Comparison of ENCODE assay signal across 23 cellular contexts in the genomic region with DNA sequence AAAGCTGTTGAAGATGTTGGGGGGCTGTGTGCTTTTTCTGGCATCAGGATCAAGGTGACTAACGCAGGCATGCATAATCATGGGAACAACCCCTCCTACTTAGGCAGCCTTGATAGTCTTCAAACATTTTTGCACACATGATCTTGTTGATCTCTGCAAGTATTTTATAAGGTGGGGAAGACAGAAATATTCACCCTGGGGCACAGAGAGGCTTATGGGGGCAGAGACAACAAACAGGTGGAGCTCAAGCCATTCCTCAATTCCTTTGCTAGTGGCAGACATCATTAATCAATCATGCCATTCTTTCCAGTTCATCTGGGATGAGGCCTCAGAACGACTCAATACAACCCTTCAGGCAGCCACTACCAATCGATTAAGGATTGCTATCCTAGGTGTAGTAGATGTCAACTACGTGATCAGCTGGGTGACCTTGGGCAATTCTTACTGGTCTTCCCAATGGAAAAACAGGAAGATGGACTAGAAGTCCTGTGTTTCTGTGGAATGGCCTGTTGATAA.
"Had no signal": no experiment of that assay in that cellular context is flagged by ENCODE, and none has a peak within 500 bp of the region (broad histone marks: within the 10 kb centered on the region; RNA-seq: fewer than 3 reads in every experiment).

No MANE protein-coding gene starts in this region.

- H3K27me3 ChIP-seq: Peyer's patch had no signal

- H3K4me3 ChIP-seq: Peyer's patch had no signal

- H3K4me1 ChIP-seq: Peyer's patch had no signal

- DNase-seq: activated B cell treated with CpG ODN at 0.5 μM for 24 hours; activated CD4-positive, alpha-beta memory T cell treated with anti-CD3 and anti-CD28 coated beads for 36 hours; activated CD4-positive, alpha-beta T cell treated with anti-CD3 and anti-CD28 coated beads, Interleukin-2, amount 10 ng/mL, durations not matched to agents 7 days and 5 days; activated CD8-positive, alpha-beta memory T cell treated with anti-CD3 and anti-CD28 coated beads for 24 hours; activated gamma-delta T cell; activated naive CD4-positive, alpha-beta T cell treated with anti-CD3 and anti-CD28 coated beads for 36 hours; activated T-cell treated with anti-CD3 and anti-CD28 coated beads, Interleukin-2, amount 50 U/mL, for 4 hours; amygdala; NCI-H1048; NCI-H146; NCI-H187 treated with DMSO at 0.1 percent for 48 hours; NCI-H2081 treated with DMSO at 0.1 percent for 48 hours; NCI-H2171; NCI-H2227 treated with DMSO at 0.1 percent for 48 hours; NCI-H510A treated with DMSO at 0.1 percent for 48 hours; NCI-H69; NK-92 treated with Interleukin-12 subunit alpha and Interleukin-12 subunit beta, amount 100 ng/mL, for 24 hours; OCI-M1; Peyer's patch; SHP77 treated with DMSO at 0.1 percent for 48 hours; T-helper 17 cell; T-helper 9 cell had no signal

- ATAC-seq: activated T-cell treated with anti-CD3 and anti-CD28 coated beads, Interleukin-2, amount 50 U/mL, for 4 hours; activated T-helper 17 cell treated with anti-CD3 and anti-CD28 coated beads, Interleukin-2, amount 50 U/mL, for 72 hours; T-helper 17 cell had no signal

- H3K36me3 ChIP-seq: Peyer's patch had no signal

- H3K9me3 ChIP-seq: Peyer's patch had no signal

- H3K27ac ChIP-seq: Peyer's patch had no signal
